Comparison of ENCODE assay signal across 18 cellular contexts in the genomic region with DNA sequence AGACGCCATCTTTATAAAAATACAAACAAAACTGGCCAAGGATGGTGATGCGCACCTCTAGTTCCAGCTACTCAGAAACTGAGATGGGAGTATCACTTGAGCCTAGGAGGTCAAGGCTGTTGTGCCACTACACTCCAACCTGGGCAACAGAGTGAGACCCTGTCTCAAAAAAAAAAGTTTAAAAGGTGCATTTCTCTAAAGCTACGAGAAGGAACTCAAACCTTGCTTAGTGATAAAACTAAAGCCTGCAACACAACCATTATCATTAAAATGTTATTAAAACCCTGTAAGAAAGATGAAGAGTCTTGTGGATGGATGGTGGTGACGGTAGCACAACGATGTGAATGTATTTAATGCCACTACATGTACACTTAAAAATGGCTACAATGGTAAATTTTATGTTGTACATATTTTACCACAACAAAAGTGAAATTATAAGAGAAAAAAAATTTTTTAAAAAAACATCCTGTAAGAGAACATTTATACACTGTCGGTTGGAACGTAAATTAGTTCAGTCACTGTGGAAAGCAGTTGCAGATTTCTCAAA. TPM values are rescaled to one million over a fixed set of nuclear protein-coding genes. Genes with fewer than 3 reads are reported as not detected.
DNase-seq lines count a peak whose midpoint lies in the region; TF ChIP-seq lines count a peak whose summit lies in the region.
"Had no signal": no experiment of that assay in that cellular context is flagged by ENCODE, and none has a peak within 500 bp of the region (broad histone marks: within the 10 kb centered on the region; RNA-seq: fewer than 3 reads in every experiment).

No MANE protein-coding gene starts in this region.

- H3K27ac Mint-ChIP-seq in dendritic cell treated with granulocyte-macrophage colony-stimulating factor and Interleukin-4, amounts not matched to agents 40 ng/mL and 50 ng/mL, for 4 days = peak overlapping the region; percentile 56
- peak overlapping the region; percentile 53 to 80 (median 65) for H3K27ac Mint-ChIP-seq in nephron

- H3K4me3 ChIP-seq in right atrium auricular region (no peak overlapping the region), uterus (no peak overlapping the region)

- no peaks in the 10 kb centered on the region for H3K36me3 ChIP-seq in right atrium auricular region
- H3K36me3 ChIP-seq in uterus = no peaks in the 10 kb centered on the region
- H3K36me3 ChIP-seq: WERI-Rb-1 had no signal

- intact Hi-C loops in cardiac septum (cut with DNase I) (no loop called here), uterus (cut with DNase I; ENCODE audit: low total_unique reads) (no loop called here)
- intact Hi-C loops in dendritic cell treated with granulocyte-macrophage colony-stimulating factor and Interleukin-4, amounts not matched to agents 40 ng/mL and 50 ng/mL, for 4 days (cut with micrococcal nuclease) = no loop called here

- DNase-seq in right atrium auricular region (ENCODE audit: low spot score) (no peak), cardiac septum (ENCODE audit: low spot score) (no peak), uterus (no peak), NCI-H1048 (lab: John Stamatoyannopoulos, UW) (no peak), NCI-H524 treated with DMSO at 0.1 percent for 48 hours (lab: John Stamatoyannopoulos, UW) (no peak), NCI-H146 treated with DMSO at 0.1 percent for 48 hours (lab: John Stamatoyannopoulos, UW; ENCODE audit: unreplicated experiment) (no peak)
- DNase-seq: activated effector memory CD4-positive, alpha-beta T cell treated with anti-CD3 and anti-CD28 coated beads, Interleukin-2, amount 50 U/mL, for 16 hours; anterior cingulate cortex; COR-L47; NCI-H1694 treated with DMSO at 0.1 percent for 48 hours; NCI-H446 treated with DMSO at 0.1 percent for 48 hours; WERI-Rb-1 had no signal

- no peaks in the 10 kb centered on the region for H3K9me3 ChIP-seq in right atrium auricular region
- no peaks in the 10 kb centered on the region for H3K9me3 ChIP-seq in uterus

- H3K4me3 Mint-ChIP-seq in dendritic cell treated with granulocyte-macrophage colony-stimulating factor and Interleukin-4, amounts not matched to agents 40 ng/mL and 50 ng/mL, for 4 days = no peak overlapping the region
- H3K4me3 Mint-ChIP-seq in nephron = peak overlapping the region; percentile 15 to 41 (median 31)

- H3K4me1 Mint-ChIP-seq in dendritic cell treated with granulocyte-macrophage colony-stimulating factor and Interleukin-4, amounts not matched to agents 40 ng/mL and 50 ng/mL, for 4 days (ENCODE audit: low read depth) = peaks cover 59% of the 10 kb centered on the region
- H3K4me1 Mint-ChIP-seq in nephron = peaks cover 43% of the 10 kb centered on the region

- H3K27me3 Mint-ChIP-seq in dendritic cell treated with granulocyte-macrophage colony-stimulating factor and Interleukin-4, amounts not matched to agents 40 ng/mL and 50 ng/mL, for 4 days = no peaks in the 10 kb centered on the region
- H3K27me3 Mint-ChIP-seq in nephron (ENCODE audit: low read depth) = no peaks in the 10 kb centered on the region

- H3K27me3 ChIP-seq in right atrium auricular region (no peaks in the 10 kb centered on the region), uterus (no peaks in the 10 kb centered on the region)

- peaks cover 10% of the 10 kb centered on the region for H3K36me3 Mint-ChIP-seq in dendritic cell treated with granulocyte-macrophage colony-stimulating factor and Interleukin-4, amounts not matched to agents 40 ng/mL and 50 ng/mL, for 4 days (ENCODE audit: low read depth)
- no peaks in the 10 kb centered on the region for H3K36me3 Mint-ChIP-seq in nephron (ENCODE audit: low read depth)

- H3K4me1 ChIP-seq in right atrium auricular region = peaks cover 0 to 60% of the 10 kb centered on the region in 2 donors
- H3K4me1 ChIP-seq in uterus = peaks cover 0 to 5% of the 10 kb centered on the region in 2 donors

- TF ChIP-seq CTCF in right atrium auricular region (IDR thresholded peaks at IDR 0.05) (no peak), nephron (IDR thresholded peaks at IDR 0.05; ENCODE audit: unreplicated experiment in 3 of 3) (no peak), uterus (IDR thresholded peaks at IDR 0.05) (no peak)

- TF ChIP-seq POLR2A in uterus (IDR thresholded peaks at IDR 0.05) = no peak

- H3K9me3 Mint-ChIP-seq in dendritic cell treated with granulocyte-macrophage colony-stimulating factor and Interleukin-4, amounts not matched to agents 40 ng/mL and 50 ng/mL, for 4 days = no peaks in the 10 kb centered on the region
- H3K9me3 Mint-ChIP-seq in nephron = no peaks in the 10 kb centered on the region

- H3K27ac ChIP-seq in right atrium auricular region (peak overlapping the region; percentile 60 to 64), uterus (peak overlapping the region; percentile 61 to 84)
- H3K27ac ChIP-seq: WERI-Rb-1 had no signal

RNA-seq across cellular contexts. Expression of a gene that starts 3.1 kb away (rescaled TPM):
- 100 to 1,000 TPM in 1 of 2 donors, 10 to 100 TPM in 1; 64.5 to 111 TPM for total RNA-seq in right atrium auricular region
- 56.5 TPM for total RNA-seq in cardiac septum
- total RNA-seq in uterus = 10 to 100 TPM; 15.6 to 94.8 (median 30.8) TPM
- total RNA-seq: OCI-LY7 had no signal

RNA-seq across cellular contexts. Expression of a gene that starts 35.9 kb away (rescaled TPM):
- total RNA-seq in right atrium auricular region = not detected
- not detected for total RNA-seq in cardiac septum
- total RNA-seq in uterus = 1 to 10 TPM in 1 of 4 donors, not detected in 3; 1.2 TPM
- total RNA-seq: dermis blood vessel endothelial cell, LHCN-M2, lung microvascular endothelial cell, OCI-LY7 had no signal
